ENCODE assay signal across 14 cellular contexts in genomic region chr20:910840-911770, GRCh38. TPM values are rescaled to one million over a fixed set of nuclear protein-coding genes. Genes with fewer than 3 reads are reported as not detected.
DNase-seq lines count a peak whose midpoint lies in the region; ATAC-seq and TF ChIP-seq lines count a peak whose summit lies in the region.
"Had no signal": no experiment of that assay in that cellular context is flagged by ENCODE, and none has a peak within 500 bp of the region (broad histone marks: within the 10 kb centered on the region; RNA-seq: fewer than 3 reads in every experiment).

No MANE protein-coding gene starts in this region.

- no peak overlapping the region for H2BK12ac ChIP-seq in mesenchymal stem cell (ENCODE audit: low read length in 2 of 2)

- no peak overlapping the region for H2BK120ac ChIP-seq in mesenchymal stem cell (ENCODE audit: low read depth, low read length)

- H3K9me3 ChIP-seq in mesenchymal stem cell (ENCODE audit: control insufficient read depth, low read length) (no peaks in the 10 kb centered on the region), tibial artery (no peaks in the 10 kb centered on the region)
- H3K9me3 ChIP-seq: right lobe of liver had no signal

- H3K27me3 Mint-ChIP-seq in activated CD4-positive, alpha-beta T cell treated with anti-CD3 and anti-CD28 coated beads for 36 hours, result peaks cover 5% of the 10 kb centered on the region
- H3K27me3 Mint-ChIP-seq in activated CD4-positive, alpha-beta memory T cell treated with anti-CD3 and anti-CD28 coated beads for 36 hours, result no peaks in the 10 kb centered on the region

- 78% methylated on average over 13 of the region's 13 CpGs for WGBS in mesenchymal stem cell

- H4K91ac ChIP-seq in mesenchymal stem cell (ENCODE audit: low read length), result no peak overlapping the region

- H3K27ac ChIP-seq in mesenchymal stem cell (ENCODE audit: low read length, poor library complexity, severe bottlenecking) (no peak overlapping the region), tibial artery (peak overlapping the region; percentile 61 to 85)
- H3K27ac ChIP-seq: right lobe of liver, SK-N-MC, VCaP had no signal

- no peaks in the 10 kb centered on the region for H3K4me1 Mint-ChIP-seq in activated CD4-positive, alpha-beta T cell treated with anti-CD3 and anti-CD28 coated beads for 36 hours
- no peaks in the 10 kb centered on the region for H3K4me1 Mint-ChIP-seq in activated CD4-positive, alpha-beta memory T cell treated with anti-CD3 and anti-CD28 coated beads for 36 hours (ENCODE audit: low read depth)

- no peak overlapping the region for H2BK5ac ChIP-seq in mesenchymal stem cell (ENCODE audit: low read depth, low read length, poor library complexity, severe bottlenecking)

- POLR2A ChIA-PET in activated CD4-positive, alpha-beta T cell treated with anti-CD3 and anti-CD28 coated beads for 36 hours (lab: Charles Lee), result no interaction called here
- POLR2A ChIA-PET in activated CD4-positive, alpha-beta memory T cell treated with anti-CD3 and anti-CD28 coated beads for 36 hours (lab: Charles Lee), result no interaction called here

- DNase-seq in activated CD4-positive, alpha-beta T cell treated with anti-CD3 and anti-CD28 coated beads for 36 hours, result peak; percentile 14
- DNase-seq in activated CD4-positive, alpha-beta T cell treated with anti-CD3 and anti-CD28 coated beads, Interleukin-2, amount 50 U/mL, for 4 hours, result no peak
- peak; percentile 19 to 66 for DNase-seq in cardiac fibroblast (ENCODE audit: low read depth in 2 of 2)
- DNase-seq in mesenchymal stem cell, result no peak
- peak; percentile 80 to 89 for DNase-seq in tibial artery
- no peak for DNase-seq in activated CD4-positive, alpha-beta memory T cell treated with anti-CD3 and anti-CD28 coated beads for 36 hours
- DNase-seq in effector CD8-positive, alpha-beta T cell (lab: John Stamatoyannopoulos, UW), result no peak
- DNase-seq: 8988T, NCI-H2107 had no signal

- no peaks in the 10 kb centered on the region for H3K9me3 Mint-ChIP-seq in activated CD4-positive, alpha-beta T cell treated with anti-CD3 and anti-CD28 coated beads for 36 hours (ENCODE audit: low read depth)
- no peaks in the 10 kb centered on the region for H3K9me3 Mint-ChIP-seq in activated CD4-positive, alpha-beta memory T cell treated with anti-CD3 and anti-CD28 coated beads for 36 hours

- TF ChIP-seq CTCF in cardiac fibroblast (IDR thresholded peaks at IDR 0.05; ENCODE audit: low read depth, low read length) (no peak), tibial artery (IDR thresholded peaks at IDR 0.05) (no peak)

- no peak overlapping the region for H3K4me2 ChIP-seq in mesenchymal stem cell (ENCODE audit: low read length, poor library complexity, severe bottlenecking)

- ATAC-seq in activated CD4-positive, alpha-beta T cell treated with anti-CD3 and anti-CD28 coated beads for 36 hours, result no peak
- no peak for ATAC-seq in HG03571 (IDR thresholded peaks at IDR 0.05; ENCODE audit: unreplicated experiment)
- ATAC-seq: right lobe of liver had no signal

- H3K14ac ChIP-seq in mesenchymal stem cell (ENCODE audit: low read length in 2 of 2), result no peak overlapping the region

- H3K27me3 ChIP-seq in mesenchymal stem cell (ENCODE audit: control insufficient read depth in 1 of 2, insufficient read depth in 1 of 2, low read length in 2 of 2), result peaks cover 35 to 43% of the 10 kb centered on the region in 2 experiments
- no peaks in the 10 kb centered on the region for H3K27me3 ChIP-seq in tibial artery
- H3K27me3 ChIP-seq: right lobe of liver had no signal

- H2AFZ ChIP-seq in mesenchymal stem cell (ENCODE audit: low read depth, low read length), result no peak overlapping the region

- H3K18ac ChIP-seq in mesenchymal stem cell (ENCODE audit: low read depth in 1 of 2, low read length in 2 of 2), result no peak overlapping the region

- H3K4me3 ChIP-seq in cardiac fibroblast (replicated peaks in 1 of 2; ENCODE audit: low read depth in 2 of 2, low read length in 2 of 2) (no peak overlapping the region), mesenchymal stem cell (ENCODE audit: insufficient read depth in 1 of 2, low read depth in 1 of 2, low read length in 2 of 2) (peak overlapping the region in 1 of 2 experiments; percentile 42), tibial artery (no peak overlapping the region)
- H3K4me3 ChIP-seq: right lobe of liver, SK-N-MC had no signal

- H3K36me3 Mint-ChIP-seq in activated CD4-positive, alpha-beta T cell treated with anti-CD3 and anti-CD28 coated beads for 36 hours (ENCODE audit: low read depth), result no peaks in the 10 kb centered on the region
- H3K36me3 Mint-ChIP-seq in activated CD4-positive, alpha-beta memory T cell treated with anti-CD3 and anti-CD28 coated beads for 36 hours, result no peaks in the 10 kb centered on the region

- intact Hi-C loops in activated CD4-positive, alpha-beta T cell treated with anti-CD3 and anti-CD28 coated beads for 36 hours (cut with DNase I, micrococcal nuclease), result loop anchor here in 1 of 2 experiments (5.0 kb wide), 1 partner anchor 94 kb away; no protein-coding TSS in a partner anchor
- intact Hi-C loops in tibial artery (cut with DNase I; ENCODE audit: low total_unique reads), result no loop called here
- intact Hi-C loops in activated CD4-positive, alpha-beta memory T cell treated with anti-CD3 and anti-CD28 coated beads for 36 hours (cut with micrococcal nuclease), result loop anchor here (5.0 kb wide), 1 partner anchor 94 kb away; no protein-coding TSS in a partner anchor

- H3K27ac Mint-ChIP-seq in activated CD4-positive, alpha-beta T cell treated with anti-CD3 and anti-CD28 coated beads for 36 hours, result no peak overlapping the region
- no peak overlapping the region for H3K27ac Mint-ChIP-seq in activated CD4-positive, alpha-beta memory T cell treated with anti-CD3 and anti-CD28 coated beads for 36 hours

- no peak overlapping the region for H4K8ac ChIP-seq in mesenchymal stem cell (ENCODE audit: low read length)

- H3K36me3 ChIP-seq in mesenchymal stem cell (ENCODE audit: control insufficient read depth in 1 of 2, insufficient read depth in 2 of 2, low read depth in 1 of 2, low read length in 2 of 2), result no peaks in the 10 kb centered on the region
- H3K36me3 ChIP-seq in tibial artery, result no peaks in the 10 kb centered on the region
- H3K36me3 ChIP-seq: right lobe of liver had no signal

- H3K4me3 Mint-ChIP-seq in activated CD4-positive, alpha-beta T cell treated with anti-CD3 and anti-CD28 coated beads for 36 hours, result no peak overlapping the region
- no peak overlapping the region for H3K4me3 Mint-ChIP-seq in activated CD4-positive, alpha-beta memory T cell treated with anti-CD3 and anti-CD28 coated beads for 36 hours

- H3K4me1 ChIP-seq in mesenchymal stem cell (ENCODE audit: control insufficient read depth, insufficient read depth, low read depth, low read length), result no peaks in the 10 kb centered on the region
- H3K4me1 ChIP-seq in tibial artery, result peaks cover 0 to 67% (median 44%) of the 10 kb centered on the region in 4 donors
- H3K4me1 ChIP-seq: right lobe of liver had no signal

- H2BK15ac ChIP-seq in mesenchymal stem cell (ENCODE audit: low read depth, poor library complexity, severe bottlenecking), result no peak overlapping the region

- H3K9ac ChIP-seq in mesenchymal stem cell (ENCODE audit: low read length), result peak overlapping the region; percentile 38

- H3K79me1 ChIP-seq in mesenchymal stem cell (replicated peaks; ENCODE audit: low read length, poor library complexity, severe bottlenecking), result no peaks in the 10 kb centered on the region

- H2AK5ac ChIP-seq in mesenchymal stem cell (ENCODE audit: low read length, severe bottlenecking), result no peak overlapping the region

- CTCF ChIA-PET in activated CD4-positive, alpha-beta T cell treated with anti-CD3 and anti-CD28 coated beads for 36 hours (lab: Charles Lee), result interaction anchor here (0.5 to 1.0 kb wide), 4 partner anchors 45 to 95 kb away, joined by 3 to 5 read pairs (median 4); partner anchors contain the start of gene FAM110A
- CTCF ChIA-PET in activated CD4-positive, alpha-beta memory T cell treated with anti-CD3 and anti-CD28 coated beads for 36 hours (lab: Charles Lee), result interaction anchor here (1.1 kb wide), 1 partner anchor 92 kb away, joined by 6 read pairs; no protein-coding TSS in a partner anchor

- H3K4ac ChIP-seq in mesenchymal stem cell (ENCODE audit: low read depth in 1 of 2, low read length in 2 of 2), result no peak overlapping the region

- no peak overlapping the region for H3K23ac ChIP-seq in mesenchymal stem cell (ENCODE audit: low read length in 2 of 2)

RNA-seq across cellular contexts. Expression of gene ANGPT4, which starts 5.0 kb away (rescaled TPM):
- not detected for total RNA-seq in activated CD4-positive, alpha-beta T cell treated with anti-CD3 and anti-CD28 coated beads for 36 hours
- 0.03 TPM for polyA plus RNA-seq in mesenchymal stem cell (2013, experiment 1 of 2)
- polyA plus RNA-seq in mesenchymal stem cell (2013, experiment 2 of 2), result 0.01 TPM
- total RNA-seq in activated CD4-positive, alpha-beta memory T cell treated with anti-CD3 and anti-CD28 coated beads for 36 hours, result not detected
- total RNA-seq: dermis microvascular lymphatic vessel endothelial cell had no signal

Comparison
In these comparisons a context has a peak if more than half of its experiments do, and no peak if none do; other contexts are left out.
1. DNase-seq: peak in activated CD4-positive, alpha-beta T cell treated with anti-CD3 and anti-CD28 coated beads for 36 hours (single experiment), cardiac fibroblast (2 of 2) and tibial artery (2 of 2); none in activated CD4-positive, alpha-beta T cell treated with anti-CD3 and anti-CD28 coated beads, Interleukin-2, amount 50 U/mL, for 4 hours (0 of 2), mesenchymal stem cell (single experiment), activated CD4-positive, alpha-beta memory T cell treated with anti-CD3 and anti-CD28 coated beads for 36 hours (single experiment) and effector CD8-positive, alpha-beta T cell (single experiment).